In genomic region chr1:77228836-77229235, GRCh38 we compare ENCODE assay signal across 15 cellular contexts. TPM values are rescaled to one million over a fixed set of nuclear protein-coding genes. Genes with fewer than 3 reads are reported as not detected.
"Had no signal": no experiment of that assay in that cellular context is flagged by ENCODE, and none has a peak within 500 bp of the region (broad histone marks: within the 10 kb centered on the region; RNA-seq: fewer than 3 reads in every experiment).

No MANE protein-coding gene starts in this region.

- H3K4me3 ChIP-seq: ascending aorta, prostate gland, right lobe of liver, transverse colon, vagina had no signal

- DNase-seq: activated CD4-positive, alpha-beta T cell treated with anti-CD3 and anti-CD28 coated beads for 1 hour; activated CD4-positive, alpha-beta T cell treated with anti-CD3 and anti-CD28 coated beads, Interleukin-2, amount 50 U/mL, for 48 hours; activated naive CD4-positive, alpha-beta T cell treated with anti-CD3 and anti-CD28 coated beads for 36 hours; activated naive CD8-positive, alpha-beta T cell treated with anti-CD3 and anti-CD28 coated beads, Interleukin-2, amount 50 U/mL, for 24 hours; endodermal cell; natural killer cell; occipital lobe; right lobe of liver; stimulated activated naive CD8-positive, alpha-beta T cell treated with anti-CD3 and anti-CD28 coated beads, Interleukin-15, Interleukin-2, amounts not matched to agents 100 U/mL and 50 U/mL, for 24 hours; transverse colon had no signal

- ATAC-seq: activated naive CD8-positive, alpha-beta T cell treated with anti-CD3 and anti-CD28 coated beads, Interleukin-2, amount 50 U/mL, for 24 hours; natural killer cell; right lobe of liver; stimulated activated naive CD8-positive, alpha-beta T cell treated with anti-CD3 and anti-CD28 coated beads, Interleukin-15, Interleukin-2, amounts not matched to agents 100 U/mL and 50 U/mL, for 24 hours had no signal

RNA-seq across cellular contexts. Expression of gene AK5, which starts 53.0 kb away (rescaled TPM):
- total RNA-seq: activated T-helper 2 cell treated with anti-CD3 and anti-CD28 coated beads, Interferon-gamma antibody, Interleukin-2, Interleukin-4, amounts not matched to agents 10 μg/mL and 5 μg/mL and 100 μg/mL, durations not matched to agents 14 hours and 24 hours and 36 hours; ascending aorta; bronchial epithelial cell had no signal
